21 cellular contexts compared by ENCODE assay signal in the genomic region with DNA sequence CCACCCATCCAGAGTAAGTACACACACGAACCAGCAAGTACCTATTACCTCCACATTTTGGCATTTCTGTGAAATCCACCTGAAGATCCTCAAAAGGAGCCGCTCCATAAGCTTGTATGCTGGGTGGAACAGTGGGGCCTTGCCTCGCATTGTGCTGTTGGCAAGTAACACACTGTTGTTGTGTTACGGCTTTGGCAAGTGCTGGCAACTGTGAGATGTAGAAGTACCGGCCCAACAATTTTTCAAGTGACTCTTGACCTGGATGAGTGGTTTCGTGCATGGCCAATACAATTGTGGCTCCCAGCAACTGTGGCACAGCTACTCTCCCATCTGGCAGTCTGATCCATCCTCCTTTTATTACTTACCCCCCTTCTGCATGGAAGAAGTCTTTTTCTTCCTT.
"Had no signal": no experiment of that assay in that cellular context is flagged by ENCODE, and none has a peak within 500 bp of the region (broad histone marks: within the 10 kb centered on the region; RNA-seq: fewer than 3 reads in every experiment).

No MANE protein-coding gene starts in this region.

- H3K36me3 ChIP-seq: left ventricle myocardium inferior, neutrophil, right lobe of liver, suprapubic skin, tibial artery had no signal

- ATAC-seq: foreskin keratinocyte; naive thymus-derived CD4-positive, alpha-beta T cell; psoas muscle; right lobe of liver; stimulated activated effector memory CD8-positive, alpha-beta T cell treated with anti-CD3 and anti-CD28 coated beads, Interleukin-12 subunit alpha, Interleukin-12 subunit beta, amount 100 ng/mL, for 72 hours; stimulated activated naive CD8-positive, alpha-beta T cell treated with anti-CD3 and anti-CD28 coated beads, Interleukin-15, Interleukin-2, amounts not matched to agents 100 U/mL and 50 U/mL, for 24 hours had no signal

- DNase-seq: effector CD4-positive, alpha-beta T cell; endodermal cell; erythroblast; foreskin keratinocyte; immature natural killer cell; left ventricle myocardium inferior; mammary epithelial cell; naive thymus-derived CD4-positive, alpha-beta T cell; nephron progenitor cell; psoas muscle; retina; right lobe of liver; stimulated activated CD4-positive, alpha-beta T cell treated with anti-CD3 and anti-CD28 coated beads, Interleukin-4, amount 100 ng/mL, for 1 hour; stimulated activated CD8-positive, alpha-beta memory T cell treated with anti-CD3 and anti-CD28 coated beads, Interleukin-4, amount 100 ng/mL, for 48 hours; stimulated activated naive CD8-positive, alpha-beta T cell treated with anti-CD3 and anti-CD28 coated beads, Interleukin-15, Interleukin-2, amounts not matched to agents 100 U/mL and 50 U/mL, for 24 hours; tibial artery had no signal

- H3K9me3 ChIP-seq: left ventricle myocardium inferior, neutrophil, psoas muscle, right lobe of liver, suprapubic skin had no signal

- H3K27me3 ChIP-seq: foreskin keratinocyte, neutrophil, right lobe of liver, suprapubic skin, tibial artery had no signal

- H3K4me1 ChIP-seq: foreskin keratinocyte, left ventricle myocardium inferior, psoas muscle, right lobe of liver, suprapubic skin, tibial artery had no signal

- H3K27ac ChIP-seq: coronary artery, foreskin keratinocyte, left ventricle myocardium inferior, neutrophil, psoas muscle, right lobe of liver, suprapubic skin, tibial artery had no signal

- H3K4me3 ChIP-seq: coronary artery, left ventricle myocardium inferior, psoas muscle, right lobe of liver, suprapubic skin, tibial artery had no signal

- FAIRE-seq: keratinocyte had no signal
